Comparison of ENCODE assay signal across 24 cellular contexts in genomic region chr7:155775691-155776090, GRCh38. TPM values are rescaled to one million over a fixed set of nuclear protein-coding genes. Genes with fewer than 3 reads are reported as not detected.
"Had no signal": no experiment of that assay in that cellular context is flagged by ENCODE, and none has a peak within 500 bp of the region (broad histone marks: within the 10 kb centered on the region; RNA-seq: fewer than 3 reads in every experiment).

No MANE protein-coding gene starts in this region.

- H3K4me3 ChIP-seq: MG63, SJSA1, SK-N-MC had no signal

- H3K36me3 ChIP-seq: MG63 had no signal

- H3K4me1 ChIP-seq: SJSA1 had no signal

- H3K27ac ChIP-seq: HL-60, SJSA1, SK-N-MC had no signal

- FAIRE-seq: HTR-8/SVneo, RCC 7860 had no signal

- H3K27me3 ChIP-seq: MG63, SJSA1 had no signal

- H3K9me3 ChIP-seq: MG63, SJSA1 had no signal

- DNase-seq: Karpas-422, KG1, MG63, NCI-H1092, NCI-H1105 treated with DMSO at 0.1 percent for 48 hours, NCI-H1417 treated with DMSO at 0.1 percent for 48 hours, NCI-H146, NCI-H1694 treated with DMSO at 0.1 percent for 48 hours, NCI-H1930, NCI-H2081, NCI-H2107, NCI-H2227 treated with DMSO at 0.1 percent for 48 hours, NCI-H510A, NCI-H524 treated with DMSO at 0.1 percent for 48 hours, NCI-H69, NCI-H774, Right ventricle myocardium superior, RPMI8226, SIG-M5 had no signal

RNA-seq across cellular contexts. Expression of gene SHH, which starts 36.6 kb away (rescaled TPM):
- total RNA-seq: Right ventricle myocardium superior, SJSA1 had no signal
